ENCODE assay signal across 15 cellular contexts in the genomic region with DNA sequence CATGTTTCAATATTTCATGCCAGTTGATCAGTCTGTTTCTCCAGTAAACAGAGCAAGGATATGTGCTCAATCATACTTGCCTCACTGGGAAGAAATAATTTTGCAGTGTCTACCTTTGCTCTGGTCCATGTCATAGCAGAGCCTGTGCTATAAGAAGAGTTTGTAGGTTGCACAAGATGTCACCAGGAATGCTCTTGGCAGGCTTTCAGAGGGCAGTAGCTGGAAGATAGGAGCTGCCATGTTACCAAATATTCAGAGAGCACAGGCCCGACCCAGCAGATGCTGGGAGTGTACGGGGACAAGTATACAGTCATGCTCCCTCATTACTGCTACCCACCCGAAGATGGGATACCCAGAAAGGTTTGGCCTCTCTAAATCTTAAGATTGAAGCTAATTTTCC.
"Had no signal": no experiment of that assay in that cellular context is flagged by ENCODE, and none has a peak within 500 bp of the region (broad histone marks: within the 10 kb centered on the region; RNA-seq: fewer than 3 reads in every experiment).

No MANE protein-coding gene starts in this region.

- H3K27ac Mint-ChIP-seq: stimulated activated effector memory CD8-positive, alpha-beta T cell treated with anti-CD3 and anti-CD28 coated beads, Interleukin-12 subunit alpha, Interleukin-12 subunit beta, amount 100 ng/mL, for 72 hours had no signal

- H3K4me3 ChIP-seq: coronary artery, heart right ventricle, tibial artery, upper lobe of left lung, uterus had no signal

- H3K36me3 ChIP-seq: heart right ventricle, neutrophil, tibial artery, upper lobe of left lung, uterus had no signal

- H3K9me3 ChIP-seq: heart right ventricle, neutrophil, tibial artery, upper lobe of left lung, uterus had no signal

- H3K27me3 ChIP-seq: heart right ventricle, neutrophil, tibial artery, upper lobe of left lung, uterus had no signal

- H3K4me3 Mint-ChIP-seq: naive thymus-derived CD4-positive, alpha-beta T cell; stimulated activated effector memory CD8-positive, alpha-beta T cell treated with anti-CD3 and anti-CD28 coated beads, Interleukin-12 subunit alpha, Interleukin-12 subunit beta, amount 100 ng/mL, for 72 hours had no signal

- H3K27ac ChIP-seq: coronary artery, heart right ventricle, neutrophil, tibial artery, upper lobe of left lung, uterus had no signal

- DNase-seq: effector CD4-positive, alpha-beta T cell; heart right ventricle; hypothalamus; naive thymus-derived CD4-positive, alpha-beta T cell; posterior cingulate gyrus; stimulated activated CD4-positive, alpha-beta T cell treated with anti-CD3 and anti-CD28 coated beads, Interleukin-4, amount 100 ng/mL, for 1 hour; stimulated activated CD8-positive, alpha-beta memory T cell treated with anti-CD3 and anti-CD28 coated beads, Interleukin-4, amount 100 ng/mL, for 48 hours; stimulated activated naive CD8-positive, alpha-beta T cell treated with anti-CD3 and anti-CD28 coated beads, Interleukin-15, Interleukin-2, amounts not matched to agents 100 U/mL and 50 U/mL, for 24 hours; tibial artery; upper lobe of left lung; uterus had no signal

- H3K36me3 Mint-ChIP-seq: stimulated activated effector memory CD8-positive, alpha-beta T cell treated with anti-CD3 and anti-CD28 coated beads, Interleukin-12 subunit alpha, Interleukin-12 subunit beta, amount 100 ng/mL, for 72 hours had no signal

- H3K4me1 ChIP-seq: heart right ventricle, tibial artery, uterus had no signal

- ATAC-seq: esophagus mucosa; naive thymus-derived CD4-positive, alpha-beta T cell; stimulated activated effector memory CD8-positive, alpha-beta T cell treated with anti-CD3 and anti-CD28 coated beads, Interleukin-12 subunit alpha, Interleukin-12 subunit beta, amount 100 ng/mL, for 72 hours; stimulated activated naive CD8-positive, alpha-beta T cell treated with anti-CD3 and anti-CD28 coated beads, Interleukin-15, Interleukin-2, amounts not matched to agents 100 U/mL and 50 U/mL, for 24 hours had no signal
